In the genomic region with DNA sequence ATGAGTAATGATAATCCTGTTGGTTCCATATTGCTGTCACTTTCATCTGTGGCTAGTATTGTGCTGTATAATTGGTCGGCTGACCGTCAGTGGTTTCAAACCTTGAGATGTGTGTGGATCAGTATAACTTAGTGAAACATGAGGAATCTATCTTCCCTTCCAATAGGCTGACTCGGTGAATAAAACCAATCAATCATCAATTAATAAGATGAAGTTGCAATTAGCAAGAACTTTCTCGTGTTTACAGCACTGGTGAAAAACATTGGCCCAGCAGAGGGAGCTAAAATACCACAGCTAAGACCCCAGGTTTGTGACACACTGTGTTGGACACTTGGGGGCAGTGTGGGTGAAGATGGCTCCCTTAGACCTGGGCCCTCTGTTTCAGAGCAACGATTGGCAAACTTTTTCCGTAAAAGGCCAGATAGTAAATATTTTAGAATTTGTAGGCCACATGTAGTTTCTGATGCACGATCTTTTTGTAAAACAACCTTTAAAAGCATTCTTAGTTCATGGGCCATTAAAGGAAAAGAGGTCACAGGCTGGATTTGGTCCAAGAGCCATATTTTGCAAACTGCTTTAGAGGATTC, we compare ENCODE assay signal across 1 cellular context.
TF ChIP-seq lines count a peak whose summit lies in the region.

No MANE protein-coding gene starts in this region.

TF ChIP-seq in H1, 55 proteins besides CTCF, POLR2A, EP300 and RAD21 (continued from another document):
- TF ChIP-seq CEBPB (IDR thresholded peaks at IDR 0.05; ENCODE audit: low read depth, low read length): peak; percentile 40; the same call in 1 of the 2 replicates
TF ChIP-seq in H1: peak in this region for 6.
